ENCODE assay signal across 2 cellular contexts in the genomic region with DNA sequence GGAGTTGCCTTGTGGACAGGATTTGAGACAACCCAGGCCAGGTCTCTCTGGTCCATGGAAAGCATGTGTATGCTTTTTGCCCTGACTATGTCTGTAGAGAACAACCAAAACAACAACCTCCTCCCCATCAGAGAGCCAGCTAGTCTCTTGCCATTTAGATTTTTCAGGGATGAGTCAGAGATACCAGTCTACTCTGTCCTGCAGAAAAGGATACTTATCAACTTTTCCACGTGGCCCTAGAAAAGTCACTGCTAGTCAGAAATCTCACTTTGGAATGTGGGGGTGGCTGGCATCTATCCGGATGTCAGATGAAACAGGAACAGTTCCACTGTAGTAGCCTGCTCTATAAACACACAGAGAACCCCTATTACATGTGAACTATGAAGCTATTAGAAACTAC.
A peak's percentile ranks its signal among the peaks of the same experiment; 100 is the strongest.
TF ChIP-seq lines count a peak whose summit lies in the region.

No MANE protein-coding gene starts in this region.

TF ChIP-seq in IMR-90, 13 proteins besides CTCF, POLR2A, EP300 and RAD21:
- peak; percentile 8; the same call in 1 of the 2 replicates for TF ChIP-seq FOS (IDR thresholded peaks at IDR 0.05; ENCODE audit: low read depth, low read length)

TF ChIP-seq in SK-N-SH, 30 proteins besides CTCF, POLR2A, EP300 and RAD21:
- 0 out of 2 replicates have a peak, but pooled peaks have one; percentile 12 for TF ChIP-seq TCF12 (IDR thresholded peaks at IDR 0.05)
